ENCODE assay signal across 22 cellular contexts in the genomic region with DNA sequence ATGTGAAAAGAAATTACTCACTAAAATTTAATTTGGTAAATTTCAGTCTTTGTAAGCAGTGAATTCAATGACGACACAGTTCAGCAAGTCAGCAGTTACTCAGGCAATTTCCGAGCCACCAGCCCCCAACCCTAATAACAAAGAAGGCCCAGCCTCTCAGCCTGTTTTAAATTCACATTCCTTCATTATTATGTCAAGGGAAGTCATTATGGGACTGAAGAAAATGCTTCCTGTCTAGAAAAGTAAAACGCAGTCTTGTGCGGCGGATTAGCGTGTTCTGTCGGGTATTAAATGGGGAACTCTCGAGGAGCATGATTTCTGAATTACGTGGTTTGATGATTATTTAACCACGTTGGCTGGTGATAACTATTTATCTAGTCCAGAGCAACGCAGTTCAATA.
DNase-seq lines count a peak whose midpoint lies in the region; FAIRE-seq and TF ChIP-seq lines count a peak whose summit lies in the region.
"Had no signal": no experiment of that assay in that cellular context is flagged by ENCODE, and none has a peak within 500 bp of the region (broad histone marks: within the 10 kb centered on the region; RNA-seq: fewer than 3 reads in every experiment).

No MANE protein-coding gene starts in this region.

- no peaks in the 10 kb centered on the region for H3K9me3 Mint-ChIP-seq in mesothelial cell of epicardium
- H3K9me3 Mint-ChIP-seq: activated CD4-positive, alpha-beta memory T cell treated with anti-CD3 and anti-CD28 coated beads, Interleukin-2, amount 10 ng/mL, durations not matched to agents 7 days and 5 days; activated T-helper 17 cell treated with anti-CD3 and anti-CD28 coated beads, Interleukin-2, amount 50 U/mL, for 72 hours; CD8-positive, alpha-beta memory T cell had no signal

- 27% methylated on average over 11 of the region's 11 CpGs for WGBS in esophagus muscularis mucosa

- H3K27ac Mint-ChIP-seq in mesothelial cell of epicardium = peak overlapping the region; percentile 75
- H3K27ac Mint-ChIP-seq: activated CD4-positive, alpha-beta memory T cell treated with anti-CD3 and anti-CD28 coated beads, Interleukin-2, amount 10 ng/mL, durations not matched to agents 7 days and 5 days; activated T-helper 17 cell treated with anti-CD3 and anti-CD28 coated beads, Interleukin-2, amount 50 U/mL, for 72 hours; CD8-positive, alpha-beta memory T cell; IgD-negative memory B cell had no signal

- no peaks in the 10 kb centered on the region for H3K27me3 ChIP-seq in AG04450 (ENCODE audit: control insufficient read depth, insufficient read depth, low read length)
- H3K27me3 ChIP-seq in esophagus muscularis mucosa = peaks cover 0 to 57% (median 0%) of the 10 kb centered on the region in 4 donors
- no peaks in the 10 kb centered on the region for H3K27me3 ChIP-seq in BE2C
- H3K27me3 ChIP-seq: upper lobe of left lung had no signal

- H3K4me3 ChIP-seq in AG04450 (ENCODE audit: low read depth, low read length) = no peak overlapping the region
- H3K4me3 ChIP-seq in esophagus muscularis mucosa = no peak overlapping the region
- H3K4me3 ChIP-seq in BE2C (ENCODE audit: low read depth, low read length) = no peak overlapping the region
- H3K4me3 ChIP-seq: gastroesophageal sphincter, GM23248, upper lobe of left lung had no signal

- H3K9me3 ChIP-seq in AG04450 (ENCODE audit: control insufficient read depth, insufficient read depth, low read length) (peaks cover 2% of the 10 kb centered on the region), esophagus muscularis mucosa (no peaks in the 10 kb centered on the region), BE2C (no peaks in the 10 kb centered on the region)
- H3K9me3 ChIP-seq: gastroesophageal sphincter, upper lobe of left lung had no signal

- H3K27ac ChIP-seq in AG04450 (ENCODE audit: low read depth, low read length) = peak overlapping the region; percentile 11
- peak overlapping the region; percentile 76 for H3K27ac ChIP-seq in epithelial cell of prostate
- H3K27ac ChIP-seq in esophagus muscularis mucosa (replicated peaks in 1 of 4) = no peak overlapping the region
- H3K27ac ChIP-seq: gastroesophageal sphincter, GM23248, upper lobe of left lung had no signal

- no peaks in the 10 kb centered on the region for H3K36me3 ChIP-seq in esophagus muscularis mucosa
- H3K36me3 ChIP-seq in BE2C = no peaks in the 10 kb centered on the region
- H3K36me3 ChIP-seq: gastroesophageal sphincter, upper lobe of left lung had no signal

- peak; percentile 77 for FAIRE-seq in RCC 7860 (lab: Jason Lieb, UNC)
- FAIRE-seq: A204.1, islet of Langerhans, TTC549 had no signal

- H3K27me3 Mint-ChIP-seq in mesothelial cell of epicardium (ENCODE audit: low read depth) = peaks cover 38% of the 10 kb centered on the region

- H3K4me1 ChIP-seq in esophagus muscularis mucosa (no peaks in the 10 kb centered on the region), BE2C (no peaks in the 10 kb centered on the region)
- H3K4me1 ChIP-seq: gastroesophageal sphincter, upper lobe of left lung had no signal

- CTCF ChIA-PET in AG04450 (lab: Charles Lee) = no interaction called here

- no peaks in the 10 kb centered on the region for H3K36me3 Mint-ChIP-seq in mesothelial cell of epicardium
- H3K36me3 Mint-ChIP-seq: CD8-positive, alpha-beta memory T cell; IgD-negative memory B cell had no signal

- POLR2A ChIA-PET in AG04450 (lab: Yijun Ruan, JAX) = no interaction called here

- no peak overlapping the region for H3K4me3 Mint-ChIP-seq in mesothelial cell of epicardium
- H3K4me3 Mint-ChIP-seq: activated CD4-positive, alpha-beta memory T cell treated with anti-CD3 and anti-CD28 coated beads, Interleukin-2, amount 10 ng/mL, durations not matched to agents 7 days and 5 days; activated T-helper 17 cell treated with anti-CD3 and anti-CD28 coated beads, Interleukin-2, amount 50 U/mL, for 72 hours; CD8-positive, alpha-beta memory T cell; IgD-negative memory B cell had no signal

- no peak for TF ChIP-seq CTCF in AG04450 (IDR thresholded peaks at IDR 0.05; ENCODE audit: low read depth, low read length)
- TF ChIP-seq CTCF in mesothelial cell of epicardium (IDR thresholded peaks at IDR 0.05; ENCODE audit: unreplicated experiment) = no peak
- TF ChIP-seq CTCF in esophagus muscularis mucosa (IDR thresholded peaks at IDR 0.05) = no peak
- no peak for TF ChIP-seq CTCF in BE2C (IDR thresholded peaks at IDR 0.05; ENCODE audit: low read depth, low read length)
- no peak for TF ChIP-seq CTCF in GM10266 (IDR thresholded peaks at IDR 0.05; ENCODE audit: control insufficient read depth, insufficient read depth, low read depth, missing control alignments)

- peaks cover 6% of the 10 kb centered on the region for H3K4me1 Mint-ChIP-seq in mesothelial cell of epicardium
- H3K4me1 Mint-ChIP-seq: activated CD4-positive, alpha-beta memory T cell treated with anti-CD3 and anti-CD28 coated beads, Interleukin-2, amount 10 ng/mL, durations not matched to agents 7 days and 5 days; activated T-helper 17 cell treated with anti-CD3 and anti-CD28 coated beads, Interleukin-2, amount 50 U/mL, for 72 hours; CD8-positive, alpha-beta memory T cell; IgD-negative memory B cell had no signal

- no peak for DNase-seq in AG04450 (ENCODE audit: low read depth, low spot score)
- peak; percentile 66 for DNase-seq in RCC 7860 (ENCODE audit: low spot score)
- DNase-seq in epithelial cell of prostate (ENCODE audit: low read depth, low spot score) = no peak
- no peak for DNase-seq in mesothelial cell of epicardium (ENCODE audit: low spot score in 2 of 2, unreplicated experiment in 2 of 2)
- DNase-seq in esophagus muscularis mucosa (ENCODE audit: extremely low spot score) = no peak
- no peak for DNase-seq in BE2C
- DNase-seq in GM10266 (ENCODE audit: extremely low spot score) = no peak
- no peak for DNase-seq in NCI-H510A treated with DMSO at 0.1 percent for 48 hours (lab: John Stamatoyannopoulos, UW)
- DNase-seq: activated CD4-positive, alpha-beta memory T cell treated with anti-CD3 and anti-CD28 coated beads, Interleukin-2, amount 10 ng/mL, durations not matched to agents 7 days and 5 days; amygdala; CD8-positive, alpha-beta memory T cell; cortex of kidney; GM23248; NCI-H1092; stimulated activated CD4-positive, alpha-beta T cell treated with anti-CD3 and anti-CD28 coated beads, Interleukin-1b, Interleukin-23, amount 100 ng/mL, for 48 hours; upper lobe of left lung had no signal

- intact Hi-C loops in esophagus muscularis mucosa (cut with DNase I) = no loop called here

- TF ChIP-seq EP300 in esophagus muscularis mucosa (IDR thresholded peaks at IDR 0.05) = no peak

- TF ChIP-seq POLR2A in esophagus muscularis mucosa (IDR thresholded peaks at IDR 0.05; ENCODE audit: low read depth) = no peak

Comparison
In these comparisons a context has a peak if more than half of its experiments do, and no peak if none do; other contexts are left out.
1. H3K27ac ChIP-seq: peak in AG04450 (single experiment) and epithelial cell of prostate (single experiment); none in esophagus muscularis mucosa (0 of 4).